In genomic region chr2:98715812-98716451, GRCh38 we compare ENCODE assay signal across 28 cellular contexts. TPM values are rescaled to one million over a fixed set of nuclear protein-coding genes. Genes with fewer than 3 reads are reported as not detected.
DNase-seq lines count a peak whose midpoint lies in the region; ATAC-seq and TF ChIP-seq lines count a peak whose summit lies in the region.
"Had no signal": no experiment of that assay in that cellular context is flagged by ENCODE, and none has a peak within 500 bp of the region (broad histone marks: within the 10 kb centered on the region; RNA-seq: fewer than 3 reads in every experiment).

No MANE protein-coding gene starts in this region.

- H3K27ac Mint-ChIP-seq in activated naive CD4-positive, alpha-beta T cell treated with anti-CD3 and anti-CD28 coated beads for 36 hours: peak overlapping the region; percentile 86
- peak overlapping the region; percentile 88 for H3K27ac Mint-ChIP-seq in activated naive CD8-positive, alpha-beta T cell treated with anti-CD3 and anti-CD28 coated beads for 36 hours
- H3K27ac Mint-ChIP-seq in stimulated activated naive CD8-positive, alpha-beta T cell treated with anti-CD3 and anti-CD28 coated beads, Interleukin-15, Interleukin-2, amounts not matched to agents 100 ng/mL and 50 ng/mL, for 24 hours: peak overlapping the region; percentile 77

- 79 to 87% methylated on average over 7 to 8 of the region's 9 CpGs for WGBS in esophagus squamous epithelium, 2 donors

- peaks cover 9% of the 10 kb centered on the region for H3K9me3 Mint-ChIP-seq in activated naive CD4-positive, alpha-beta T cell treated with anti-CD3 and anti-CD28 coated beads for 36 hours
- H3K9me3 Mint-ChIP-seq in activated naive CD8-positive, alpha-beta T cell treated with anti-CD3 and anti-CD28 coated beads for 36 hours: peaks cover 9% of the 10 kb centered on the region
- H3K9me3 Mint-ChIP-seq in stimulated activated naive CD8-positive, alpha-beta T cell treated with anti-CD3 and anti-CD28 coated beads, Interleukin-15, Interleukin-2, amounts not matched to agents 100 ng/mL and 50 ng/mL, for 24 hours: peaks cover 7% of the 10 kb centered on the region

- no peak overlapping the region for H3K4me3 ChIP-seq in esophagus squamous epithelium
- H3K4me3 ChIP-seq: heart right ventricle, left lung, pancreas, right atrium auricular region, uterus had no signal

- no peaks in the 10 kb centered on the region for H3K9me3 ChIP-seq in esophagus squamous epithelium
- H3K9me3 ChIP-seq: left lung, pancreas, right atrium auricular region, uterus had no signal

- ATAC-seq in HG02588 (IDR thresholded peaks at IDR 0.05; ENCODE audit: unreplicated experiment): no peak
- ATAC-seq: heart right ventricle; left lung; natural killer cell treated with Interleukin-12 subunit alpha and Interleukin-12 subunit beta and Interleukin-15 and Interleukin-18, amount 100 ng/mL, for 72 hours; pancreas had no signal

- DNase-seq in activated naive CD4-positive, alpha-beta T cell treated with anti-CD3 and anti-CD28 coated beads for 36 hours: peak; percentile 58
- DNase-seq in activated naive CD4-positive, alpha-beta T cell treated with anti-CD3 and anti-CD28 coated beads, Interleukin-2, amount 50 U/mL, for 16 hours: no peak
- DNase-seq in T follicular helper cell (ENCODE audit: low read depth) (peak; percentile 12), esophagus squamous epithelium (lab: John Stamatoyannopoulos, UW) (no peak), LoVo (ENCODE audit: low spot score) (no peak)
- no peak for DNase-seq in activated naive CD8-positive, alpha-beta T cell treated with anti-CD3 and anti-CD28 coated beads for 36 hours
- DNase-seq: activated CD8-positive, alpha-beta memory T cell treated with anti-CD3 and anti-CD28 coated beads, Interleukin-2, amount 10 ng/mL, durations not matched to agents 7 days and 5 days; activated gamma-delta T cell treated with Interleukin-2 at 50 U/mL for 16 hours; cerebellar nuclear complex; foreskin fibroblast; GDM1; H7; heart right ventricle; IMR-90; left lung; NCI-H1417 treated with DMSO at 0.1 percent for 48 hours; NCI-H2107; NCI-H510A; NK-92 treated with Interleukin-12 subunit alpha and Interleukin-12 subunit beta, amount 100 ng/mL, for 24 hours; pancreas; stimulated activated CD4-positive, alpha-beta T cell treated with anti-CD3 and anti-CD28 coated beads, Interleukin-12 subunit alpha, Interleukin-12 subunit beta, amount 100 ng/mL, for 4 hours; stimulated activated CD8-positive, alpha-beta memory T cell treated with anti-CD3 and anti-CD28 coated beads, Interleukin-4, amount 100 ng/mL, for 48 hours; uterus had no signal

- H3K27ac ChIP-seq in esophagus squamous epithelium: no peak overlapping the region
- H3K27ac ChIP-seq: heart right ventricle, left lung, pancreas, right atrium auricular region, uterus had no signal

- H3K4me1 ChIP-seq in esophagus squamous epithelium: no peaks in the 10 kb centered on the region
- H3K4me1 ChIP-seq: right atrium auricular region, uterus had no signal

- H3K27me3 Mint-ChIP-seq in activated naive CD4-positive, alpha-beta T cell treated with anti-CD3 and anti-CD28 coated beads for 36 hours (ENCODE audit: low read depth): no peaks in the 10 kb centered on the region
- H3K27me3 Mint-ChIP-seq in activated naive CD8-positive, alpha-beta T cell treated with anti-CD3 and anti-CD28 coated beads for 36 hours: no peaks in the 10 kb centered on the region
- no peaks in the 10 kb centered on the region for H3K27me3 Mint-ChIP-seq in stimulated activated naive CD8-positive, alpha-beta T cell treated with anti-CD3 and anti-CD28 coated beads, Interleukin-15, Interleukin-2, amounts not matched to agents 100 ng/mL and 50 ng/mL, for 24 hours
- H3K27me3 Mint-ChIP-seq: activated CD8-positive, alpha-beta memory T cell treated with anti-CD3 and anti-CD28 coated beads, Interleukin-2, amount 10 ng/mL, durations not matched to agents 7 days and 5 days; natural killer cell treated with Interleukin-12 subunit alpha and Interleukin-12 subunit beta and Interleukin-15 and Interleukin-18, amount 100 ng/mL, for 72 hours had no signal

- intact Hi-C loops in activated naive CD4-positive, alpha-beta T cell treated with anti-CD3 and anti-CD28 coated beads for 36 hours (cut with micrococcal nuclease): no loop called here
- intact Hi-C loops in esophagus squamous epithelium (cut with DNase I): no loop called here

- H3K27me3 ChIP-seq in esophagus squamous epithelium: no peaks in the 10 kb centered on the region
- H3K27me3 ChIP-seq: heart right ventricle, left lung, pancreas, right atrium auricular region, uterus had no signal

- H3K36me3 Mint-ChIP-seq in activated naive CD4-positive, alpha-beta T cell treated with anti-CD3 and anti-CD28 coated beads for 36 hours (ENCODE audit: low read depth): peaks cover 32% of the 10 kb centered on the region
- H3K36me3 Mint-ChIP-seq in activated naive CD8-positive, alpha-beta T cell treated with anti-CD3 and anti-CD28 coated beads for 36 hours: peaks cover 45% of the 10 kb centered on the region
- H3K36me3 Mint-ChIP-seq in stimulated activated naive CD8-positive, alpha-beta T cell treated with anti-CD3 and anti-CD28 coated beads, Interleukin-15, Interleukin-2, amounts not matched to agents 100 ng/mL and 50 ng/mL, for 24 hours (ENCODE audit: low read depth): peaks cover 20% of the 10 kb centered on the region

- TF ChIP-seq CTCF in esophagus squamous epithelium (IDR thresholded peaks at IDR 0.05): no peak

- CTCF ChIA-PET in activated naive CD4-positive, alpha-beta T cell treated with anti-CD3 and anti-CD28 coated beads for 36 hours (lab: Charles Lee): no interaction called here

- peaks cover 0 to 10% (median 0%) of the 10 kb centered on the region in 3 donors for H3K36me3 ChIP-seq in esophagus squamous epithelium
- H3K36me3 ChIP-seq: uterus had no signal

- TF ChIP-seq POLR2A in esophagus squamous epithelium (IDR thresholded peaks at IDR 0.05): no peak

- H3K4me1 Mint-ChIP-seq in activated naive CD4-positive, alpha-beta T cell treated with anti-CD3 and anti-CD28 coated beads for 36 hours (ENCODE audit: low read depth): peaks cover 87% of the 10 kb centered on the region
- peaks cover 82% of the 10 kb centered on the region for H3K4me1 Mint-ChIP-seq in activated naive CD8-positive, alpha-beta T cell treated with anti-CD3 and anti-CD28 coated beads for 36 hours
- H3K4me1 Mint-ChIP-seq in stimulated activated naive CD8-positive, alpha-beta T cell treated with anti-CD3 and anti-CD28 coated beads, Interleukin-15, Interleukin-2, amounts not matched to agents 100 ng/mL and 50 ng/mL, for 24 hours (ENCODE audit: low read depth): peaks cover 89% of the 10 kb centered on the region

- H3K4me3 Mint-ChIP-seq in activated naive CD4-positive, alpha-beta T cell treated with anti-CD3 and anti-CD28 coated beads for 36 hours: no peak overlapping the region
- H3K4me3 Mint-ChIP-seq in activated naive CD8-positive, alpha-beta T cell treated with anti-CD3 and anti-CD28 coated beads for 36 hours: no peak overlapping the region
- no peak overlapping the region for H3K4me3 Mint-ChIP-seq in stimulated activated naive CD8-positive, alpha-beta T cell treated with anti-CD3 and anti-CD28 coated beads, Interleukin-15, Interleukin-2, amounts not matched to agents 100 ng/mL and 50 ng/mL, for 24 hours
- H3K4me3 Mint-ChIP-seq: activated CD8-positive, alpha-beta memory T cell treated with anti-CD3 and anti-CD28 coated beads, Interleukin-2, amount 10 ng/mL, durations not matched to agents 7 days and 5 days; CD14-positive monocyte; natural killer cell treated with Interleukin-12 subunit alpha and Interleukin-12 subunit beta and Interleukin-15 and Interleukin-18, amount 100 ng/mL, for 72 hours had no signal

RNA-seq across cellular contexts. Expression of gene MGAT4A, which starts 15.0 kb away (rescaled TPM):
- 10 to 100 TPM; 85.5 to 87.5 TPM for total RNA-seq in activated naive CD4-positive, alpha-beta T cell treated with anti-CD3 and anti-CD28 coated beads for 36 hours
- total RNA-seq in activated naive CD8-positive, alpha-beta T cell treated with anti-CD3 and anti-CD28 coated beads for 36 hours: 10 to 100 TPM; 45.1 to 49.3 TPM
- 10 to 100 TPM in 1 of 4 donors, 1 to 10 TPM in 3; 4.1 to 11.6 (median 7.1) TPM for total RNA-seq in esophagus squamous epithelium

Comparison
In these comparisons a context has a peak if more than half of its experiments do, and no peak if none do; other contexts are left out.
1. DNase-seq: peak in activated naive CD4-positive, alpha-beta T cell treated with anti-CD3 and anti-CD28 coated beads for 36 hours (single experiment) and T follicular helper cell (single experiment); none in activated naive CD4-positive, alpha-beta T cell treated with anti-CD3 and anti-CD28 coated beads, Interleukin-2, amount 50 U/mL, for 16 hours (single experiment), activated naive CD8-positive, alpha-beta T cell treated with anti-CD3 and anti-CD28 coated beads for 36 hours (single experiment), esophagus squamous epithelium (single experiment) and LoVo (single experiment).
2. Peak in every context shown above with its lines, with median percentiles within 50 percentile points of each other: H3K27ac Mint-ChIP-seq.